8 cellular contexts compared by ENCODE assay signal in the genomic region with DNA sequence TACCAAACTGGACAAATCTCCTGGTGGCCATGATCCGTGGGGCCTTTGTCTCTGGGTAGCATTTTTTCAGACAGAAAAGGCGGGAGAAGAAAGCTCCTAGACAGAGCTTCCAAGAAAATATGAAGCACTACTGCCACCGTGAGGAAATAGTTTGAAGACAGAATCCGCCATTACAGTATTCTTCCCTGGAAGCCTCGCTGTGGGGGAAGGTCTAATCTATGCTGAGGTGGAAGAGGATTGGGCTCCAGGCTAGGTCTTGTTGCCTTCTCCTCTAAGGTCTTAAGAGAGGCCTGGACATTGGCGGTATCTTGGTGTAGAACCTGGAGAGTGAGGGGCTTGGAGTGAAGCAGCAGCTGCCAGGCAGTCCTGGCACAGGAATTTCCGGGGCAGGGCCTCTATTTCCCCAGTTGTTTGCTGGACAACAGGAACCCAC.
DNase-seq lines count a peak whose midpoint lies in the region; ATAC-seq and TF ChIP-seq lines count a peak whose summit lies in the region.

No MANE protein-coding gene starts in this region.

- H3K4me1 ChIP-seq in breast epithelium, result no peaks in the 10 kb centered on the region

- no peaks in the 10 kb centered on the region for H3K36me3 ChIP-seq in breast epithelium

- peak overlapping the region; percentile 30 to 36 for H3K27ac ChIP-seq in breast epithelium

- TF ChIP-seq CTCF in breast epithelium (IDR thresholded peaks at IDR 0.05), result peak in 1 of 3 donors; percentile 71
- no peak for TF ChIP-seq CTCF in progenitor cell of endocrine pancreas (IDR thresholded peaks at IDR 0.05; ENCODE audit: unreplicated experiment)

- H3K9me3 Mint-ChIP-seq in progenitor cell of endocrine pancreas (ENCODE audit: low read depth), result peaks cover 3% of the 10 kb centered on the region

- H3K36me3 Mint-ChIP-seq in progenitor cell of endocrine pancreas (ENCODE audit: insufficient read depth), result peaks cover 59% of the 10 kb centered on the region

- DNase-seq in breast epithelium (ENCODE audit: low spot score in 2 of 2) (peak in 1 of 2 donors; percentile 61), progenitor cell of endocrine pancreas (ENCODE audit: low spot score, unreplicated experiment) (no peak), OCI-M2 (lab: John Stamatoyannopoulos, UW; ENCODE audit: unreplicated experiment) (no peak), SHP77 treated with DMSO at 0.1 percent for 48 hours (lab: John Stamatoyannopoulos, UW) (no peak)
- no peak for DNase-seq in stimulated activated naive CD4-positive, alpha-beta T cell treated with Interleukin-2 at 50 U/mL for 16 hours (lab: John Stamatoyannopoulos, UW)
- DNase-seq in stimulated activated naive CD8-positive, alpha-beta T cell treated with anti-CD3 and anti-CD28 coated beads, Interleukin-15, Interleukin-2, amounts not matched to agents 100 U/mL and 50 U/mL, for 24 hours, result no peak

- H3K27me3 ChIP-seq in breast epithelium, result no peaks in the 10 kb centered on the region

- ATAC-seq in GM18499 (IDR thresholded peaks at IDR 0.05; ENCODE audit: insufficient read depth, unreplicated experiment), result peak; percentile 68
- ATAC-seq in HG03378 (IDR thresholded peaks at IDR 0.05; ENCODE audit: unreplicated experiment), result peak; percentile 75
- no peak for ATAC-seq in stimulated activated naive CD8-positive, alpha-beta T cell treated with anti-CD3 and anti-CD28 coated beads, Interleukin-15, Interleukin-2, amounts not matched to agents 100 U/mL and 50 U/mL, for 24 hours

- H3K4me1 Mint-ChIP-seq in progenitor cell of endocrine pancreas (ENCODE audit: low read depth), result no peaks in the 10 kb centered on the region

- TF ChIP-seq POLR2A in breast epithelium (IDR thresholded peaks at IDR 0.05), result no peak

- H3K9me3 ChIP-seq in breast epithelium, result no peaks in the 10 kb centered on the region

- peak overlapping the region; percentile 49 for H3K27ac Mint-ChIP-seq in progenitor cell of endocrine pancreas

- intact Hi-C loops in breast epithelium (cut with DNase I; ENCODE audit: low total_unique reads), result no loop called here

- peak overlapping the region in 2 of 3 donors; percentile 47 to 59 for H3K4me3 ChIP-seq in breast epithelium

- H3K4me3 Mint-ChIP-seq in progenitor cell of endocrine pancreas (ENCODE audit: low read depth), result no peak overlapping the region

- H3K27me3 Mint-ChIP-seq in progenitor cell of endocrine pancreas, result no peaks in the 10 kb centered on the region
